21 cellular contexts compared by ENCODE assay signal in genomic region chr5:128857061-128857677, GRCh38.
"Had no signal": no experiment of that assay in that cellular context is flagged by ENCODE, and none has a peak within 500 bp of the region (broad histone marks: within the 10 kb centered on the region; RNA-seq: fewer than 3 reads in every experiment).

No MANE protein-coding gene starts in this region.

- H3K36me3 ChIP-seq: colonic mucosa, heart right ventricle, left lung, neutrophil, sigmoid colon, thoracic aorta had no signal

- H3K4me1 ChIP-seq: colonic mucosa, heart right ventricle, left lung, sigmoid colon had no signal

- ATAC-seq: left lung; naive thymus-derived CD8-positive, alpha-beta T cell; stimulated activated naive B cell treated with anti-CD40 and anti-IgM and Interleukin-4, amounts not matched to agents 10 μg/mL and 1 μg/mL and 100 μg/mL, for 72 hours; stimulated activated naive CD8-positive, alpha-beta T cell treated with anti-CD3 and anti-CD28 coated beads, Interleukin-15, amount 100 ng/mL, for 72 hours had no signal

- H3K4me3 ChIP-seq: colonic mucosa, heart right ventricle, left lung, sigmoid colon, skin epidermis, thoracic aorta had no signal

- H3K36me3 Mint-ChIP-seq: naive thymus-derived CD8-positive, alpha-beta T cell; stimulated activated naive B cell treated with anti-CD40 and anti-IgM and Interleukin-4, amounts not matched to agents 10 μg/mL and 1 μg/mL and 100 μg/mL, for 72 hours had no signal

- H3K27ac ChIP-seq: colonic mucosa, heart right ventricle, left lung, neutrophil, sigmoid colon, skin epidermis, thoracic aorta had no signal

- H3K27me3 Mint-ChIP-seq: naive thymus-derived CD8-positive, alpha-beta T cell; stimulated activated naive B cell treated with anti-CD40 and anti-IgM and Interleukin-4, amounts not matched to agents 10 μg/mL and 1 μg/mL and 100 μg/mL, for 72 hours; stimulated activated naive CD8-positive, alpha-beta T cell treated with anti-CD3 and anti-CD28 coated beads, Interleukin-15, amount 100 ng/mL, for 72 hours had no signal

- DNase-seq: colonic mucosa; effector CD4-positive, alpha-beta T cell; endodermal cell; erythroblast; heart right ventricle; hypothalamus; islet precursor cell; left lung; mesendoderm; naive thymus-derived CD8-positive, alpha-beta T cell; posterior cingulate gyrus; sigmoid colon; stimulated activated CD4-positive, alpha-beta T cell treated with anti-CD3 and anti-CD28 coated beads, Interleukin-2, amount 100 ng/mL, for 24 hours; stimulated activated CD4-positive, alpha-beta T cell treated with anti-CD3 and anti-CD28 coated beads, Interleukin-4, amount 100 ng/mL, for 4 hours; stimulated activated naive B cell treated with anti-CD40 and anti-IgM and Interleukin-4, amounts not matched to agents 10 μg/mL and 1 μg/mL and 100 μg/mL, for 72 hours; stimulated activated naive CD8-positive, alpha-beta T cell treated with anti-CD3 and anti-CD28 coated beads, Interleukin-15, amount 100 ng/mL, for 72 hours; substantia nigra; trophoblast cell had no signal

- H3K27ac Mint-ChIP-seq: endodermal cell; naive thymus-derived CD8-positive, alpha-beta T cell; stimulated activated naive B cell treated with anti-CD40 and anti-IgM and Interleukin-4, amounts not matched to agents 10 μg/mL and 1 μg/mL and 100 μg/mL, for 72 hours; stimulated activated naive CD8-positive, alpha-beta T cell treated with anti-CD3 and anti-CD28 coated beads, Interleukin-15, amount 100 ng/mL, for 72 hours had no signal

- H3K9me3 ChIP-seq: colonic mucosa, neutrophil, sigmoid colon, thoracic aorta had no signal

- H3K4me3 Mint-ChIP-seq: endodermal cell; naive thymus-derived CD8-positive, alpha-beta T cell; stimulated activated naive B cell treated with anti-CD40 and anti-IgM and Interleukin-4, amounts not matched to agents 10 μg/mL and 1 μg/mL and 100 μg/mL, for 72 hours; stimulated activated naive CD8-positive, alpha-beta T cell treated with anti-CD3 and anti-CD28 coated beads, Interleukin-15, amount 100 ng/mL, for 72 hours had no signal

- H3K27me3 ChIP-seq: colonic mucosa, heart right ventricle, left lung, neutrophil, sigmoid colon had no signal

- H3K4me1 Mint-ChIP-seq: stimulated activated naive B cell treated with anti-CD40 and anti-IgM and Interleukin-4, amounts not matched to agents 10 μg/mL and 1 μg/mL and 100 μg/mL, for 72 hours; stimulated activated naive CD8-positive, alpha-beta T cell treated with anti-CD3 and anti-CD28 coated beads, Interleukin-15, amount 100 ng/mL, for 72 hours had no signal
